ENCODE assay signal across 8 cellular contexts in genomic region chr9:99818439-99818992, GRCh38. TPM values are rescaled to one million over a fixed set of nuclear protein-coding genes. Genes with fewer than 3 reads are reported as not detected.
DNase-seq lines count a peak whose midpoint lies in the region; ATAC-seq and TF ChIP-seq lines count a peak whose summit lies in the region.

No MANE protein-coding gene starts in this region.

- H3K36me3 ChIP-seq in HCT116 (ENCODE audit: control insufficient read depth in 1 of 2, insufficient read depth in 2 of 2, low read length in 2 of 2) (no peaks in the 10 kb centered on the region), RWPE2 (ENCODE audit: low read depth) (no peaks in the 10 kb centered on the region; the same call in 1 of the 2 replicates)

- no peak overlapping the region for H2AFZ ChIP-seq in HCT116 (ENCODE audit: low read depth, low read length, poor library complexity, severe bottlenecking)

- H3K79me2 ChIP-seq in HCT116 (ENCODE audit: insufficient read depth, low read length) = peaks cover 11% of the 10 kb centered on the region

- peaks cover 6 to 34% of the 10 kb centered on the region in 2 experiments for H3K4me1 ChIP-seq in HCT116 (ENCODE audit: control insufficient read depth in 1 of 2, insufficient read depth in 2 of 2, low read length in 2 of 2)
- H3K4me1 ChIP-seq in RWPE2 (ENCODE audit: insufficient read depth, poor library complexity, severe bottlenecking) = no peaks in the 10 kb centered on the region

- TF ChIP-seq CTCF in HCT116 (IDR thresholded peaks at IDR 0.05 in 2 of 3, conservative IDR thresholded peaks at IDR 0.05 in 1 of 3; ENCODE audit: borderline replicate concordance in 1 of 3, insufficient read depth in 1 of 3, low read depth in 2 of 3, low read length in 2 of 3) (no peak), RWPE2 (IDR thresholded peaks at IDR 0.05; ENCODE audit: poor library complexity, severe bottlenecking) (no peak), fibroblast of mammary gland (conservative IDR thresholded peaks at IDR 0.05; ENCODE audit: control insufficient read depth, insufficient read depth, low read depth, low read length) (no peak), retinal pigment epithelial cell (conservative IDR thresholded peaks at IDR 0.05; ENCODE audit: low read depth, low read length) (no peak)

- H3K4me3 ChIP-seq in HCT116 (replicated peaks in 1 of 2; ENCODE audit: low read depth in 1 of 2, low read length in 2 of 2) (peak overlapping the region; percentile 86 to 90), RWPE2 (ENCODE audit: severe bottlenecking) (peak overlapping the region; percentile 77), fibroblast of mammary gland (ENCODE audit: control insufficient read depth, low read depth, low read length) (peak overlapping the region; percentile 67), retinal pigment epithelial cell (ENCODE audit: low read length) (peak overlapping the region; percentile 89)

- TF ChIP-seq POLR2A in HCT116 (IDR thresholded peaks at IDR 0.05; ENCODE audit: borderline replicate concordance, extremely low read depth, insufficient read depth, insufficient read length) = no peak

- CTCF ChIA-PET in HCT116 (lab: Charles Lee) = no interaction called here

- POLR2A ChIA-PET in HCT116 (lab: Charles Lee) = no interaction called here

- intact Hi-C loops in HCT116 (cut with micrococcal nuclease) = no loop called here

- H3K9me3 ChIP-seq in HCT116 (ENCODE audit: control insufficient read depth in 1 of 2, insufficient read depth in 1 of 2, low read depth in 1 of 2, low read length in 2 of 2) = no peaks in the 10 kb centered on the region
- no peaks in the 10 kb centered on the region for H3K9me3 ChIP-seq in RWPE2 (ENCODE audit: severe bottlenecking)

- H3K4me2 ChIP-seq in HCT116 (ENCODE audit: low read length) = peak overlapping the region; percentile 76

- ATAC-seq in HCT116 = no peak
- ATAC-seq in RWPE2 (ENCODE audit: low read depth) = no peak
- ATAC-seq in HG02763 (IDR thresholded peaks at IDR 0.05; ENCODE audit: unreplicated experiment) = no peak

- TF ChIP-seq RAD21 in HCT116 (IDR thresholded peaks at IDR 0.05; ENCODE audit: low read depth) = no peak

- TSS peak; percentile 59 for BruUV-seq in HCT116 (replicated peaks; lab: Mats Ljungman, UMichigan)

- DNase-seq in HCT116 (ENCODE audit: low read depth, low spot score) (no peak), RWPE2 (ENCODE audit: low spot score) (no peak), fibroblast of mammary gland (ENCODE audit: low read depth) (no peak), retinal pigment epithelial cell (ENCODE audit: low read depth) (no peak), hepatic stellate cell (ENCODE audit: low spot score) (no peak), Ammon's horn (ENCODE audit: low spot score) (no peak), NCI-H1092 (lab: John Stamatoyannopoulos, UW) (no peak)

- no peaks in the 10 kb centered on the region for H3K27me3 ChIP-seq in HCT116 (ENCODE audit: insufficient read depth, low read length)
- H3K27me3 ChIP-seq in RWPE2 (ENCODE audit: insufficient read depth, poor library complexity, severe bottlenecking) = peaks cover 12% of the 10 kb centered on the region

- RAD21 ChIA-PET in HCT116 (lab: Charles Lee; ENCODE audit: low non-redundant PET in 1 of 2, low total read pairs in 2 of 2, uncharacterized antibody in 2 of 2, unreplicated experiment in 2 of 2) = no interaction called here

- H3K9ac ChIP-seq in HCT116 (ENCODE audit: low read length) = peak overlapping the region; percentile 82

- H3K9me2 ChIP-seq in HCT116 (ENCODE audit: insufficient read depth) = no peaks in the 10 kb centered on the region

- H3K27ac ChIP-seq in HCT116 (ENCODE audit: low read depth, low read length) (no peak overlapping the region; the same call in 1 of the 2 replicates), RWPE2 (ENCODE audit: poor library complexity, severe bottlenecking) (no peak overlapping the region)

- H4K20me1 ChIP-seq in HCT116 (ENCODE audit: insufficient read depth) = no peaks in the 10 kb centered on the region

TF ChIP-seq in HCT116, 20 proteins besides CTCF, POLR2A, EP300 and RAD21:
- TF ChIP-seq, protein P1, sequence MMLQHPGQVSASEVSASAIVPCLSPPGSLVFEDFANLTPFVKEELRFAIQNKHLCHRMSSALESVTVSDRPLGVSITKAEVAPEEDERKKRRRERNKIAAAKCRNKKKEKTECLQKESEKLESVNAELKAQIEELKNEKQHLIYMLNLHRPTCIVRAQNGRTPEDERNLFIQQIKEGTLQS (IDR thresholded peaks at IDR 0.05) = no peak
- no peak for TF ChIP-seq EZH2 (IDR thresholded peaks at IDR 0.05)
- no peak for TF ChIP-seq YY1 (IDR thresholded peaks at IDR 0.05; ENCODE audit: extremely low read depth, insufficient replicate concordance, low read depth, low read length)
- no peak for TF ChIP-seq POLR2AphosphoS5 (IDR thresholded peaks at IDR 0.05; ENCODE audit: low read depth, low read length)
- TF ChIP-seq SP1 (IDR thresholded peaks at IDR 0.05; ENCODE audit: low read depth) = no peak
- no peak for TF ChIP-seq MAX (IDR thresholded peaks at IDR 0.05)
- no peak for TF ChIP-seq ZNF274 (IDR thresholded peaks at IDR 0.05; ENCODE audit: low read depth, low read length)
- no peak for TF ChIP-seq ZFX (IDR thresholded peaks at IDR 0.05)
- TF ChIP-seq EGR1 (IDR thresholded peaks at IDR 0.05; ENCODE audit: low read depth) = no peak
- no peak for TF ChIP-seq EZH2phosphoT487 (IDR thresholded peaks at IDR 0.05; ENCODE audit: borderline replicate concordance)
- no peak for TF ChIP-seq JUND (IDR thresholded peaks at IDR 0.05)
- TF ChIP-seq TCF7L2 (IDR thresholded peaks at IDR 0.05; ENCODE audit: borderline replicate concordance, extremely low read depth, insufficient read depth, insufficient read length) = no peak
- no peak for TF ChIP-seq CBX3 (IDR thresholded peaks at IDR 0.05; ENCODE audit: low read depth)
- TF ChIP-seq SRF (IDR thresholded peaks at IDR 0.05; ENCODE audit: low read depth) = no peak
- no peak for TF ChIP-seq CEBPB (IDR thresholded peaks at IDR 0.05; ENCODE audit: low read depth)
- TF ChIP-seq, protein P2, sequence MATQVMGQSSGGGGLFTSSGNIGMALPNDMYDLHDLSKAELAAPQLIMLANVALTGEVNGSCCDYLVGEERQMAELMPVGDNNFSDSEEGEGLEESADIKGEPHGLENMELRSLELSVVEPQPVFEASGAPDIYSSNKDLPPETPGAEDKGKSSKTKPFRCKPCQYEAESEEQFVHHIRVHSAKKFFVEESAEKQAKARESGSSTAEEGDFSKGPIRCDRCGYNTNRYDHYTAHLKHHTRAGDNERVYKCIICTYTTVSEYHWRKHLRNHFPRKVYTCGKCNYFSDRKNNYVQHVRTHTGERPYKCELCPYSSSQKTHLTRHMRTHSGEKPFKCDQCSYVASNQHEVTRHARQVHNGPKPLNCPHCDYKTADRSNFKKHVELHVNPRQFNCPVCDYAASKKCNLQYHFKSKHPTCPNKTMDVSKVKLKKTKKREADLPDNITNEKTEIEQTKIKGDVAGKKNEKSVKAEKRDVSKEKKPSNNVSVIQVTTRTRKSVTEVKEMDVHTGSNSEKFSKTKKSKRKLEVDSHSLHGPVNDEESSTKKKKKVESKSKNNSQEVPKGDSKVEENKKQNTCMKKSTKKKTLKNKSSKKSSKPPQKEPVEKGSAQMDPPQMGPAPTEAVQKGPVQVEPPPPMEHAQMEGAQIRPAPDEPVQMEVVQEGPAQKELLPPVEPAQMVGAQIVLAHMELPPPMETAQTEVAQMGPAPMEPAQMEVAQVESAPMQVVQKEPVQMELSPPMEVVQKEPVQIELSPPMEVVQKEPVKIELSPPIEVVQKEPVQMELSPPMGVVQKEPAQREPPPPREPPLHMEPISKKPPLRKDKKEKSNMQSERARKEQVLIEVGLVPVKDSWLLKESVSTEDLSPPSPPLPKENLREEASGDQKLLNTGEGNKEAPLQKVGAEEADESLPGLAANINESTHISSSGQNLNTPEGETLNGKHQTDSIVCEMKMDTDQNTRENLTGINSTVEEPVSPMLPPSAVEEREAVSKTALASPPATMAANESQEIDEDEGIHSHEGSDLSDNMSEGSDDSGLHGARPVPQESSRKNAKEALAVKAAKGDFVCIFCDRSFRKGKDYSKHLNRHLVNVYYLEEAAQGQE (IDR thresholded peaks at IDR 0.05; ENCODE audit: low read depth) = no peak
- TF ChIP-seq FOSL1 (IDR thresholded peaks at IDR 0.05; ENCODE audit: low read depth) = no peak
- no peak for TF ChIP-seq ELF1 (IDR thresholded peaks at IDR 0.05; ENCODE audit: borderline replicate concordance, low read depth)
- no peak for TF ChIP-seq SIN3A (IDR thresholded peaks at IDR 0.05; ENCODE audit: low read depth)
- TF ChIP-seq, protein P3, sequence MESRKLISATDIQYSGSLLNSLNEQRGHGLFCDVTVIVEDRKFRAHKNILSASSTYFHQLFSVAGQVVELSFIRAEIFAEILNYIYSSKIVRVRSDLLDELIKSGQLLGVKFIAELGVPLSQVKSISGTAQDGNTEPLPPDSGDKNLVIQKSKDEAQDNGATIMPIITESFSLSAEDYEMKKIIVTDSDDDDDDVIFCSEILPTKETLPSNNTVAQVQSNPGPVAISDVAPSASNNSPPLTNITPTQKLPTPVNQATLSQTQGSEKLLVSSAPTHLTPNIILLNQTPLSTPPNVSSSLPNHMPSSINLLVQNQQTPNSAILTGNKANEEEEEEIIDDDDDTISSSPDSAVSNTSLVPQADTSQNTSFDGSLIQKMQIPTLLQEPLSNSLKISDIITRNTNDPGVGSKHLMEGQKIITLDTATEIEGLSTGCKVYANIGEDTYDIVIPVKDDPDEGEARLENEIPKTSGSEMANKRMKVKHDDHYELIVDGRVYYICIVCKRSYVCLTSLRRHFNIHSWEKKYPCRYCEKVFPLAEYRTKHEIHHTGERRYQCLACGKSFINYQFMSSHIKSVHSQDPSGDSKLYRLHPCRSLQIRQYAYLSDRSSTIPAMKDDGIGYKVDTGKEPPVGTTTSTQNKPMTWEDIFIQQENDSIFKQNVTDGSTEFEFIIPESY (IDR thresholded peaks at IDR 0.05; ENCODE audit: extremely low read depth, insufficient replicate concordance, low read length) = no peak

RNA-seq across cellular contexts. Expression of gene NR4A3, which starts 3.2 kb away (rescaled TPM):
- 0.86 TPM for total RNA-seq in HCT116 (2021; ENCODE audit: unreplicated experiment)
- 0.40 and 1.8 TPM in 2 replicates for polyA plus RNA-seq in HCT116 (2012)
